ENCODE assay signal across 13 cellular contexts in genomic region chr17:78784397-78784751, GRCh38. TPM values are rescaled to one million over a fixed set of nuclear protein-coding genes. Genes with fewer than 3 reads are reported as not detected.
DNase-seq lines count a peak whose midpoint lies in the region; ATAC-seq and TF ChIP-seq lines count a peak whose summit lies in the region.
"Had no signal": no experiment of that assay in that cellular context is flagged by ENCODE, and none has a peak within 500 bp of the region (broad histone marks: within the 10 kb centered on the region; RNA-seq: fewer than 3 reads in every experiment).

No MANE protein-coding gene starts in this region.

- TF ChIP-seq POLR2A in uterus (IDR thresholded peaks at IDR 0.05): no peak

- H3K27ac Mint-ChIP-seq in stimulated activated naive CD8-positive, alpha-beta T cell treated with anti-CD3 and anti-CD28 coated beads, Interleukin-15, Interleukin-2, amounts not matched to agents 100 ng/mL and 50 ng/mL, for 24 hours: peak overlapping the region; percentile 54
- H3K27ac Mint-ChIP-seq in activated naive CD8-positive, alpha-beta T cell treated with anti-CD3 and anti-CD28 coated beads for 36 hours: peak overlapping the region; percentile 60
- H3K27ac Mint-ChIP-seq in natural killer cell: peak overlapping the region; percentile 90 to 100

- H3K36me3 ChIP-seq in uterus: no peaks in the 10 kb centered on the region

- no peaks in the 10 kb centered on the region for H3K27me3 Mint-ChIP-seq in stimulated activated naive CD8-positive, alpha-beta T cell treated with anti-CD3 and anti-CD28 coated beads, Interleukin-15, Interleukin-2, amounts not matched to agents 100 ng/mL and 50 ng/mL, for 24 hours
- no peaks in the 10 kb centered on the region for H3K27me3 Mint-ChIP-seq in activated naive CD8-positive, alpha-beta T cell treated with anti-CD3 and anti-CD28 coated beads for 36 hours
- no peaks in the 10 kb centered on the region for H3K27me3 Mint-ChIP-seq in natural killer cell (ENCODE audit: low read depth in 2 of 2)

- peaks cover 5% of the 10 kb centered on the region for H3K36me3 Mint-ChIP-seq in stimulated activated naive CD8-positive, alpha-beta T cell treated with anti-CD3 and anti-CD28 coated beads, Interleukin-15, Interleukin-2, amounts not matched to agents 100 ng/mL and 50 ng/mL, for 24 hours (ENCODE audit: low read depth)
- peaks cover 16% of the 10 kb centered on the region for H3K36me3 Mint-ChIP-seq in activated naive CD8-positive, alpha-beta T cell treated with anti-CD3 and anti-CD28 coated beads for 36 hours
- no peaks in the 10 kb centered on the region for H3K36me3 Mint-ChIP-seq in natural killer cell

- no peaks in the 10 kb centered on the region for H3K9me3 Mint-ChIP-seq in stimulated activated naive CD8-positive, alpha-beta T cell treated with anti-CD3 and anti-CD28 coated beads, Interleukin-15, Interleukin-2, amounts not matched to agents 100 ng/mL and 50 ng/mL, for 24 hours
- H3K9me3 Mint-ChIP-seq in activated naive CD8-positive, alpha-beta T cell treated with anti-CD3 and anti-CD28 coated beads for 36 hours: no peaks in the 10 kb centered on the region
- no peaks in the 10 kb centered on the region for H3K9me3 Mint-ChIP-seq in natural killer cell

- peaks cover 49% of the 10 kb centered on the region for H3K4me1 Mint-ChIP-seq in stimulated activated naive CD8-positive, alpha-beta T cell treated with anti-CD3 and anti-CD28 coated beads, Interleukin-15, Interleukin-2, amounts not matched to agents 100 ng/mL and 50 ng/mL, for 24 hours (ENCODE audit: low read depth)
- H3K4me1 Mint-ChIP-seq in activated naive CD8-positive, alpha-beta T cell treated with anti-CD3 and anti-CD28 coated beads for 36 hours: peaks cover 50% of the 10 kb centered on the region
- H3K4me1 Mint-ChIP-seq in natural killer cell: peaks cover 54 to 64% of the 10 kb centered on the region in 2 donors

- no peak for DNase-seq in stimulated activated naive CD8-positive, alpha-beta T cell treated with anti-CD3 and anti-CD28 coated beads, Interleukin-15, Interleukin-2, amounts not matched to agents 100 U/mL and 50 U/mL, for 24 hours
- no peak for DNase-seq in activated naive CD8-positive, alpha-beta T cell treated with anti-CD3 and anti-CD28 coated beads for 36 hours
- DNase-seq in natural killer cell (no peak), uterus (no peak), T-helper 9 cell (no peak)
- DNase-seq in stimulated activated CD4-positive, alpha-beta T cell treated with anti-CD3 and anti-CD28 coated beads, Interleukin-12 subunit alpha, Interleukin-12 subunit beta, amount 100 ng/mL, for 4 hours: no peak
- DNase-seq: activated CD4-positive, alpha-beta T cell treated with anti-CD3 and anti-CD28 coated beads for 4 hours; activated gamma-delta T cell; DND-41; NCI-H2107; stimulated activated CD4-positive, alpha-beta T cell treated with anti-CD3 and anti-CD28 coated beads, Interleukin-2, amount 100 ng/mL, for 24 hours had no signal

- no peaks in the 10 kb centered on the region for H3K4me1 ChIP-seq in uterus

- intact Hi-C loops in natural killer cell (cut with micrococcal nuclease) (no loop called here), uterus (cut with DNase I; ENCODE audit: low total_unique reads) (no loop called here)

- H3K27ac ChIP-seq in uterus: no peak overlapping the region

- no peaks in the 10 kb centered on the region for H3K9me3 ChIP-seq in uterus

- no peak overlapping the region for H3K4me3 Mint-ChIP-seq in stimulated activated naive CD8-positive, alpha-beta T cell treated with anti-CD3 and anti-CD28 coated beads, Interleukin-15, Interleukin-2, amounts not matched to agents 100 ng/mL and 50 ng/mL, for 24 hours
- H3K4me3 Mint-ChIP-seq in activated naive CD8-positive, alpha-beta T cell treated with anti-CD3 and anti-CD28 coated beads for 36 hours: no peak overlapping the region
- peak overlapping the region; percentile 78 for H3K4me3 Mint-ChIP-seq in natural killer cell

- TF ChIP-seq CTCF in natural killer cell (IDR thresholded peaks at IDR 0.05) (no peak), uterus (IDR thresholded peaks at IDR 0.05) (no peak)

- ATAC-seq in stimulated activated naive CD8-positive, alpha-beta T cell treated with anti-CD3 and anti-CD28 coated beads, Interleukin-15, Interleukin-2, amounts not matched to agents 100 U/mL and 50 U/mL, for 24 hours: no peak
- ATAC-seq in natural killer cell (no peak), GM19351 (IDR thresholded peaks at IDR 0.05; ENCODE audit: unreplicated experiment) (no peak)

- H3K4me3 ChIP-seq in uterus: no peak overlapping the region

- no peaks in the 10 kb centered on the region for H3K27me3 ChIP-seq in uterus

RNA-seq across cellular contexts. Expression of gene CYTH1, which starts 2.3 kb away (rescaled TPM):
- 10 to 100 TPM; 88.9 to 89.6 TPM for total RNA-seq in activated naive CD8-positive, alpha-beta T cell treated with anti-CD3 and anti-CD28 coated beads for 36 hours
- total RNA-seq in natural killer cell (100 to 1,000 TPM; 437 to 514 (median 457) TPM), uterus (10 to 100 TPM in 3 of 4 donors, 1 to 10 TPM in 1; 6.2 to 56.1 (median 44.3) TPM)

RNA-seq across cellular contexts. Expression of gene USP36, which starts 56.2 kb away (rescaled TPM):
- 100 to 1,000 TPM; 126 to 128 TPM for total RNA-seq in activated naive CD8-positive, alpha-beta T cell treated with anti-CD3 and anti-CD28 coated beads for 36 hours
- total RNA-seq in natural killer cell: 100 to 1,000 TPM; 241 to 304 (median 270) TPM
- total RNA-seq in uterus: 100 to 1,000 TPM in 1 of 4 donors, 10 to 100 TPM in 2, 1 to 10 TPM in 1; 6.5 to 102 (median 31.9) TPM

Comparison
In these comparisons a context has a peak if more than half of its experiments do, and no peak if none do; other contexts are left out.
1. RNA of gene CYTH1, which starts 2.3 kb away (total RNA-seq): 437 to 514 TPM in natural killer cell; 88.9 to 89.6 TPM in activated naive CD8-positive, alpha-beta T cell treated with anti-CD3 and anti-CD28 coated beads for 36 hours and 6.2 to 56.1 TPM in uterus; every median in the first group is over 4 times any median in the second.
2. Peak in every context shown above with its lines, with median percentiles within 50 percentile points of each other: H3K27ac Mint-ChIP-seq.